9 cellular contexts compared by ENCODE assay signal in genomic region chr9:121298016-121298538, GRCh38. TPM values are rescaled to one million over a fixed set of nuclear protein-coding genes. Genes with fewer than 3 reads are reported as not detected.
DNase-seq lines count a peak whose midpoint lies in the region; ATAC-seq, FAIRE-seq and TF ChIP-seq lines count a peak whose summit lies in the region.
"Had no signal": no experiment of that assay in that cellular context is flagged by ENCODE, and none has a peak within 500 bp of the region (broad histone marks: within the 10 kb centered on the region; RNA-seq: fewer than 3 reads in every experiment).

No MANE protein-coding gene starts in this region.

- H3K27me3 ChIP-seq in esophagus squamous epithelium, result no peaks in the 10 kb centered on the region
- H3K27me3 ChIP-seq in tibial artery, result no peaks in the 10 kb centered on the region

- TF ChIP-seq CTCF in esophagus squamous epithelium (IDR thresholded peaks at IDR 0.05), result no peak
- no peak for TF ChIP-seq CTCF in neural crest cell (conservative IDR thresholded peaks at IDR 0.05)
- TF ChIP-seq CTCF in tibial artery (IDR thresholded peaks at IDR 0.05), result no peak
- no peak for TF ChIP-seq CTCF in D721Med (IDR thresholded peaks at IDR 0.05; ENCODE audit: insufficient read depth, missing control alignments)

- peaks cover 11% of the 10 kb centered on the region for H3K4me1 Mint-ChIP-seq in activated T-helper 17 cell treated with anti-CD3 and anti-CD28 coated beads, Interleukin-2, amount 50 U/mL, for 72 hours
- peaks cover 54% of the 10 kb centered on the region for H3K4me1 Mint-ChIP-seq in neural crest cell

- intact Hi-C loops in esophagus squamous epithelium (cut with DNase I) (no loop called here), tibial artery (cut with DNase I; ENCODE audit: low total_unique reads) (no loop called here)

- H3K27me3 Mint-ChIP-seq in activated T-helper 17 cell treated with anti-CD3 and anti-CD28 coated beads, Interleukin-2, amount 50 U/mL, for 72 hours, result peaks cover 24% of the 10 kb centered on the region
- H3K27me3 Mint-ChIP-seq in neural crest cell (ENCODE audit: low read depth), result peaks cover 8% of the 10 kb centered on the region

- FAIRE-seq in D721Med (lab: Jason Lieb, UNC) (no peak), GM12892 (lab: Jason Lieb, UNC) (no peak)

- no peak overlapping the region for H3K27ac Mint-ChIP-seq in activated T-helper 17 cell treated with anti-CD3 and anti-CD28 coated beads, Interleukin-2, amount 50 U/mL, for 72 hours
- H3K27ac Mint-ChIP-seq in neural crest cell (ENCODE audit: unreplicated experiment), result peak overlapping the region; percentile 75

- DNase-seq in esophagus squamous epithelium (lab: John Stamatoyannopoulos, UW) (no peak), neural crest cell (ENCODE audit: low read depth, low spot score) (no peak), tibial artery (no peak), D721Med (ENCODE audit: insufficient read length, low spot score) (no peak), GM12892 (ENCODE audit: insufficient read length) (no peak), COLO668 (lab: John Stamatoyannopoulos, UW; ENCODE audit: unreplicated experiment) (no peak)
- DNase-seq: amniotic stem cell; stimulated activated naive CD4-positive, alpha-beta T cell treated with Interleukin-2 at 50 U/mL for 16 hours had no signal

- TF ChIP-seq POLR2A in esophagus squamous epithelium (IDR thresholded peaks at IDR 0.05) (no peak), GM12892 (IDR thresholded peaks at IDR 0.05; ENCODE audit: low read depth, low read length) (no peak)

- H3K9me3 Mint-ChIP-seq in activated T-helper 17 cell treated with anti-CD3 and anti-CD28 coated beads, Interleukin-2, amount 50 U/mL, for 72 hours, result no peaks in the 10 kb centered on the region
- H3K9me3 Mint-ChIP-seq in neural crest cell, result no peaks in the 10 kb centered on the region

- H3K9me3 ChIP-seq in esophagus squamous epithelium (no peaks in the 10 kb centered on the region), tibial artery (no peaks in the 10 kb centered on the region)

- H3K4me1 ChIP-seq in esophagus squamous epithelium (peaks cover 42 to 98% (median 83%) of the 10 kb centered on the region in 3 donors), tibial artery (peaks cover 26 to 94% (median 85%) of the 10 kb centered on the region in 4 donors)

- H3K36me3 ChIP-seq in esophagus squamous epithelium (peaks cover 0 to 15% (median 12%) of the 10 kb centered on the region in 3 donors), tibial artery (peaks cover 14 to 22% (median 14%) of the 10 kb centered on the region in 3 donors)

- H3K4me3 Mint-ChIP-seq in activated T-helper 17 cell treated with anti-CD3 and anti-CD28 coated beads, Interleukin-2, amount 50 U/mL, for 72 hours, result peak overlapping the region; percentile 63
- H3K4me3 Mint-ChIP-seq in neural crest cell, result peak overlapping the region; percentile 77

- H3K4me3 ChIP-seq in esophagus squamous epithelium (no peak overlapping the region), tibial artery (no peak overlapping the region)

- 73 to 74% methylated on average over 6 to 7 of the region's 7 CpGs for WGBS in esophagus squamous epithelium, 2 donors

- no peak for ATAC-seq in activated T-helper 17 cell treated with anti-CD3 and anti-CD28 coated beads, Interleukin-2, amount 50 U/mL, for 72 hours (replicated peaks)

- H3K27ac ChIP-seq in esophagus squamous epithelium, result peak overlapping the region; percentile 88 to 95 (median 94)
- peak overlapping the region; percentile 92 to 95 for H3K27ac ChIP-seq in tibial artery

- no peaks in the 10 kb centered on the region for H3K36me3 Mint-ChIP-seq in activated T-helper 17 cell treated with anti-CD3 and anti-CD28 coated beads, Interleukin-2, amount 50 U/mL, for 72 hours (ENCODE audit: low read depth)
- no peaks in the 10 kb centered on the region for H3K36me3 Mint-ChIP-seq in neural crest cell (ENCODE audit: low read depth)

RNA-seq across cellular contexts. Expression of gene GSN, which starts 30.1 kb away (rescaled TPM):
- 1 to 10 TPM; 5.1 to 5.6 TPM for total RNA-seq in activated T-helper 17 cell treated with anti-CD3 and anti-CD28 coated beads, Interleukin-2, amount 50 U/mL, for 72 hours
- total RNA-seq in esophagus squamous epithelium, result 1,000 to 10,000 TPM in 2 of 4 donors, 100 to 1,000 TPM in 2; 287 to 1,151 (median 926) TPM
- total RNA-seq in neural crest cell, result 77.2 and 84.7 TPM in 2 replicates
- polyA plus RNA-seq in GM12892 (2012; ENCODE audit: missing spikeins), result 8.4 TPM

Comparison
In these comparisons a context has a peak if more than half of its experiments do, and no peak if none do; other contexts are left out.
1. RNA of gene GSN, which starts 30.1 kb away (total RNA-seq): 287 to 1,151 TPM in esophagus squamous epithelium and 77.2 to 84.7 TPM in neural crest cell; 5.1 to 5.6 TPM in activated T-helper 17 cell treated with anti-CD3 and anti-CD28 coated beads, Interleukin-2, amount 50 U/mL, for 72 hours; every median in the first group is over 10 times any median in the second.